ENCODE assay signal across 20 cellular contexts in the genomic region with DNA sequence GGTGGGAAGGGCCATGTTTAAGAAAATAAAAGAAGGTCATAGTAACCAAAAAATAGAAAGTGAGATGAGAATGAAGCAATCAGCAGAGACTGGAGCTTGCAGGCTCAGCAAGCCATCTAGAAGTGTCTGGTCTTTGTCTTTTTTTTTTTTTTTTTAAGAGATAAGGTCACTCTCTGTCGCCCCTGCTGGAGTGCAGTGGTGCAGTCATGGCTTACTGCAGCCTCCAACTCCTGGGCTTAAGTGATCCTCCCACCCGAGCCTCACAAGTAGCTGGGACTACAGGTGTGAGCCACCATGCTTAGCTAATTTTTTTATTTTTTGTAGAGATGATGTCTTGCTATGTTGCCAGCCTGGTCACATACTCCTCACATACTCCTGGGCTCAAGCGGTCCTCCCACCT. TPM values are rescaled to one million over a fixed set of nuclear protein-coding genes. Genes with fewer than 3 reads are reported as not detected.
DNase-seq lines count a peak whose midpoint lies in the region; ATAC-seq and TF ChIP-seq lines count a peak whose summit lies in the region.
"Had no signal": no experiment of that assay in that cellular context is flagged by ENCODE, and none has a peak within 500 bp of the region (broad histone marks: within the 10 kb centered on the region; RNA-seq: fewer than 3 reads in every experiment).

No MANE protein-coding gene starts in this region.

- H3K4me1 Mint-ChIP-seq in activated CD4-positive, alpha-beta memory T cell treated with anti-CD3 and anti-CD28 coated beads for 36 hours (ENCODE audit: low read depth) = no peaks in the 10 kb centered on the region
- H3K4me1 Mint-ChIP-seq in activated CD4-positive, alpha-beta memory T cell treated with anti-CD3 and anti-CD28 coated beads, Interleukin-2, amount 10 ng/mL, durations not matched to agents 7 days and 5 days = no peaks in the 10 kb centered on the region
- H3K4me1 Mint-ChIP-seq in WTC11 = peaks cover 8% of the 10 kb centered on the region; the same call in 1 of the 2 replicates
- no peaks in the 10 kb centered on the region for H3K4me1 Mint-ChIP-seq in neural progenitor cell
- H3K4me1 Mint-ChIP-seq: activated naive CD8-positive, alpha-beta T cell treated with anti-CD3 and anti-CD28 coated beads, Interleukin-2, amount 10 ng/mL, durations not matched to agents 7 days and 5 days; nephron had no signal

- H3K9me3 ChIP-seq in neural progenitor cell (ENCODE audit: low read depth) = no peaks in the 10 kb centered on the region
- H3K9me3 ChIP-seq: testis had no signal

- no peaks in the 10 kb centered on the region for H3F3A ChIP-seq in neural progenitor cell (ENCODE audit: low read depth)

- H3K27ac ChIP-seq in neural progenitor cell = no peak overlapping the region
- H3K27ac ChIP-seq: RWPE1, testis had no signal

- H3K4me1 ChIP-seq in neural progenitor cell = no peaks in the 10 kb centered on the region
- H3K4me1 ChIP-seq: testis had no signal

- H3K36me3 Mint-ChIP-seq in activated CD4-positive, alpha-beta memory T cell treated with anti-CD3 and anti-CD28 coated beads for 36 hours = no peaks in the 10 kb centered on the region
- H3K36me3 Mint-ChIP-seq in activated CD4-positive, alpha-beta memory T cell treated with anti-CD3 and anti-CD28 coated beads, Interleukin-2, amount 10 ng/mL, durations not matched to agents 7 days and 5 days (ENCODE audit: low read depth) = no peaks in the 10 kb centered on the region
- H3K36me3 Mint-ChIP-seq in WTC11 (no peaks in the 10 kb centered on the region), neural progenitor cell (peaks cover 4% of the 10 kb centered on the region)
- H3K36me3 Mint-ChIP-seq: activated naive CD8-positive, alpha-beta T cell treated with anti-CD3 and anti-CD28 coated beads, Interleukin-2, amount 10 ng/mL, durations not matched to agents 7 days and 5 days had no signal

- H3K27me3 ChIP-seq in neural progenitor cell = no peaks in the 10 kb centered on the region
- H3K27me3 ChIP-seq: testis had no signal

- H3K4me3 ChIP-seq in HFF-Myc (replicated peaks; ENCODE audit: low read depth, low read length) (no peak overlapping the region), neural progenitor cell (no peak overlapping the region)
- H3K4me3 ChIP-seq: testis had no signal

- no peak overlapping the region for H2AFZ ChIP-seq in neural progenitor cell (replicated peaks)

- H3K9ac ChIP-seq in neural progenitor cell = no peak overlapping the region

- H3K27me3 Mint-ChIP-seq in activated CD4-positive, alpha-beta memory T cell treated with anti-CD3 and anti-CD28 coated beads for 36 hours = peaks cover 7% of the 10 kb centered on the region
- peaks cover 21% of the 10 kb centered on the region for H3K27me3 Mint-ChIP-seq in activated CD4-positive, alpha-beta memory T cell treated with anti-CD3 and anti-CD28 coated beads, Interleukin-2, amount 10 ng/mL, durations not matched to agents 7 days and 5 days
- H3K27me3 Mint-ChIP-seq in WTC11 (ENCODE audit: low read depth) (no peaks in the 10 kb centered on the region), neural progenitor cell (ENCODE audit: insufficient read depth, low read depth) (peaks cover 5% of the 10 kb centered on the region)

- H3K79me2 ChIP-seq in neural progenitor cell (ENCODE audit: low read depth) = no peaks in the 10 kb centered on the region

- no peaks in the 10 kb centered on the region for H4K20me1 ChIP-seq in neural progenitor cell (ENCODE audit: low read depth)

- CTCF ChIA-PET in activated CD4-positive, alpha-beta memory T cell treated with anti-CD3 and anti-CD28 coated beads for 36 hours (lab: Charles Lee) = interaction anchor here (0.6 to 1.1 kb wide), 2 partner anchors 133 to 158 kb away, joined by 3 read pairs; no protein-coding TSS in a partner anchor
- CTCF ChIA-PET in activated CD4-positive, alpha-beta memory T cell treated with anti-CD3 and anti-CD28 coated beads, Interleukin-2, amount 10 ng/mL, durations not matched to agents 7 days and 5 days (lab: Charles Lee) = no interaction called here
- CTCF ChIA-PET in WTC11 (lab: Charles Lee) = interaction anchor here (0.7 to 1.2 kb wide), 10 partner anchors 9 to 1104 kb away, joined by 3 to 6 read pairs (median 3); no protein-coding TSS in a partner anchor

- POLR2A ChIA-PET in activated CD4-positive, alpha-beta memory T cell treated with anti-CD3 and anti-CD28 coated beads for 36 hours (lab: Charles Lee) = no interaction called here
- POLR2A ChIA-PET in activated CD4-positive, alpha-beta memory T cell treated with anti-CD3 and anti-CD28 coated beads, Interleukin-2, amount 10 ng/mL, durations not matched to agents 7 days and 5 days (lab: Charles Lee) = no interaction called here
- POLR2A ChIA-PET in WTC11 (lab: Charles Lee) = no interaction called here

- peaks cover 2% of the 10 kb centered on the region for H3K9me3 Mint-ChIP-seq in activated CD4-positive, alpha-beta memory T cell treated with anti-CD3 and anti-CD28 coated beads for 36 hours
- H3K9me3 Mint-ChIP-seq in activated CD4-positive, alpha-beta memory T cell treated with anti-CD3 and anti-CD28 coated beads, Interleukin-2, amount 10 ng/mL, durations not matched to agents 7 days and 5 days = peaks cover 1% of the 10 kb centered on the region
- peaks cover 7% of the 10 kb centered on the region; the same call in 1 of the 2 replicates for H3K9me3 Mint-ChIP-seq in WTC11
- H3K9me3 Mint-ChIP-seq in neural progenitor cell = no peaks in the 10 kb centered on the region
- H3K9me3 Mint-ChIP-seq: nephron had no signal

- ATAC-seq in WTC11 (peak; percentile 63), GM21515 (IDR thresholded peaks at IDR 0.05; ENCODE audit: unreplicated experiment) (no peak), GM21723 (IDR thresholded peaks at IDR 0.05; ENCODE audit: unreplicated experiment) (no peak)
- ATAC-seq: activated CD4-positive, CD25-positive, alpha-beta regulatory T cell treated with anti-CD3 and anti-CD28 coated beads, Interleukin-2, amount 50 U/mL, for 24 hours had no signal

- peak; percentile 13 for DNase-seq in activated CD4-positive, alpha-beta memory T cell treated with anti-CD3 and anti-CD28 coated beads for 36 hours
- no peak for DNase-seq in activated CD4-positive, alpha-beta memory T cell treated with anti-CD3 and anti-CD28 coated beads, Interleukin-2, amount 10 ng/mL, durations not matched to agents 7 days and 5 days
- DNase-seq in HFF-Myc (ENCODE audit: extremely low read depth, low read depth) = no peak
- DNase-seq in WTC11 (ENCODE audit: low spot score) = peak; percentile 33
- DNase-seq in neural progenitor cell (ENCODE audit: low spot score) = peak; percentile 6
- no peak for DNase-seq in OCI-M2 (lab: John Stamatoyannopoulos, UW; ENCODE audit: unreplicated experiment)
- DNase-seq: activated naive CD8-positive, alpha-beta T cell treated with anti-CD3 and anti-CD28 coated beads, Interleukin-2, amount 10 ng/mL, durations not matched to agents 7 days and 5 days; activated T-cell treated with anti-CD3 and anti-CD28 coated beads for 4 hours; Calu3; central memory CD4-positive, alpha-beta T cell; KG1; NCI-H1694 treated with DMSO at 0.1 percent for 48 hours; NCI-H524; testis had no signal

- no peaks in the 10 kb centered on the region for H3K36me3 ChIP-seq in neural progenitor cell

- no peak overlapping the region for H3K27ac Mint-ChIP-seq in activated CD4-positive, alpha-beta memory T cell treated with anti-CD3 and anti-CD28 coated beads for 36 hours
- H3K27ac Mint-ChIP-seq in activated CD4-positive, alpha-beta memory T cell treated with anti-CD3 and anti-CD28 coated beads, Interleukin-2, amount 10 ng/mL, durations not matched to agents 7 days and 5 days = no peak overlapping the region
- H3K27ac Mint-ChIP-seq in WTC11 (no peak overlapping the region), neural progenitor cell (no peak overlapping the region)
- H3K27ac Mint-ChIP-seq: activated naive CD8-positive, alpha-beta T cell treated with anti-CD3 and anti-CD28 coated beads, Interleukin-2, amount 10 ng/mL, durations not matched to agents 7 days and 5 days; nephron; T-helper 1 cell treated with Interleukin-12 subunit alpha and Interleukin-12 subunit beta and Interleukin-4 antibody, amounts not matched to agents 30 μg/mL and 1 μg/mL, for 36 hours had no signal

- no peak overlapping the region for H3K4me3 Mint-ChIP-seq in activated CD4-positive, alpha-beta memory T cell treated with anti-CD3 and anti-CD28 coated beads for 36 hours
- no peak overlapping the region for H3K4me3 Mint-ChIP-seq in activated CD4-positive, alpha-beta memory T cell treated with anti-CD3 and anti-CD28 coated beads, Interleukin-2, amount 10 ng/mL, durations not matched to agents 7 days and 5 days
- H3K4me3 Mint-ChIP-seq in WTC11 (no peak overlapping the region), neural progenitor cell (no peak overlapping the region)
- H3K4me3 Mint-ChIP-seq: activated naive CD8-positive, alpha-beta T cell treated with anti-CD3 and anti-CD28 coated beads, Interleukin-2, amount 10 ng/mL, durations not matched to agents 7 days and 5 days; nephron; T-helper 1 cell treated with Interleukin-12 subunit alpha and Interleukin-12 subunit beta and Interleukin-4 antibody, amounts not matched to agents 30 μg/mL and 1 μg/mL, for 36 hours had no signal

- H3K4me2 ChIP-seq in neural progenitor cell = no peak overlapping the region

- intact Hi-C loops in activated CD4-positive, alpha-beta memory T cell treated with anti-CD3 and anti-CD28 coated beads for 36 hours (cut with micrococcal nuclease) = no loop called here

- TF ChIP-seq CTCF in HFF-Myc (IDR thresholded peaks at IDR 0.05; ENCODE audit: low read depth, low read length, missing control alignments) (peak; percentile 17), WTC11 (IDR thresholded peaks at IDR 0.05) (no peak), neural progenitor cell (IDR thresholded peaks at IDR 0.05) (peak; percentile 38)

TF ChIP-seq in WTC11, 78 proteins besides CTCF, POLR2A, EP300 and RAD21 (continues in another document):
- no peak for TF ChIP-seq JUN (CRISPR knock-in tag; IDR thresholded peaks at IDR 0.05)
- TF ChIP-seq, protein P1, sequence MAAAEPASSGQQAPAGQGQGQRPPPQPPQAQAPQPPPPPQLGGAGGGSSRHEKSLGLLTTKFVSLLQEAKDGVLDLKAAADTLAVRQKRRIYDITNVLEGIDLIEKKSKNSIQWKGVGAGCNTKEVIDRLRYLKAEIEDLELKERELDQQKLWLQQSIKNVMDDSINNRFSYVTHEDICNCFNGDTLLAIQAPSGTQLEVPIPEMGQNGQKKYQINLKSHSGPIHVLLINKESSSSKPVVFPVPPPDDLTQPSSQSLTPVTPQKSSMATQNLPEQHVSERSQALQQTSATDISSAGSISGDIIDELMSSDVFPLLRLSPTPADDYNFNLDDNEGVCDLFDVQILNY (CRISPR knock-in tag; IDR thresholded peaks at IDR 0.05) = no peak
- TF ChIP-seq NFATC4 (CRISPR knock-in tag; IDR thresholded peaks at IDR 0.05) = no peak
- TF ChIP-seq RELA (CRISPR knock-in tag; IDR thresholded peaks at IDR 0.05; ENCODE audit: borderline replicate concordance) = no peak
- no peak for TF ChIP-seq ZNF232 (CRISPR knock-in tag; IDR thresholded peaks at IDR 0.05)

RNA-seq across cellular contexts. Expression of a gene that starts 36.2 kb away (rescaled TPM):
- not detected for total RNA-seq in activated CD4-positive, alpha-beta memory T cell treated with anti-CD3 and anti-CD28 coated beads for 36 hours
- total RNA-seq in activated CD4-positive, alpha-beta memory T cell treated with anti-CD3 and anti-CD28 coated beads, Interleukin-2, amount 10 ng/mL, durations not matched to agents 7 days and 5 days = not detected
- total RNA-seq in WTC11 (2021) (5.3 to 6.5 TPM (median 6.2 TPM) in 3 replicates), neural progenitor cell (ENCODE audit: low replicate concordance) (1.5 and 3.6 TPM in 2 replicates)
- total RNA-seq: activated naive CD8-positive, alpha-beta T cell treated with anti-CD3 and anti-CD28 coated beads, Interleukin-2, amount 10 ng/mL, durations not matched to agents 7 days and 5 days had no signal

Comparison
In these comparisons a context has a peak if more than half of its experiments do, and no peak if none do; other contexts are left out.
1. DNase-seq: peak in activated CD4-positive, alpha-beta memory T cell treated with anti-CD3 and anti-CD28 coated beads for 36 hours (single experiment), WTC11 (single experiment) and neural progenitor cell (single experiment); none in activated CD4-positive, alpha-beta memory T cell treated with anti-CD3 and anti-CD28 coated beads, Interleukin-2, amount 10 ng/mL, durations not matched to agents 7 days and 5 days (single experiment), HFF-Myc (single experiment) and OCI-M2 (single experiment).